In the genomic region with DNA sequence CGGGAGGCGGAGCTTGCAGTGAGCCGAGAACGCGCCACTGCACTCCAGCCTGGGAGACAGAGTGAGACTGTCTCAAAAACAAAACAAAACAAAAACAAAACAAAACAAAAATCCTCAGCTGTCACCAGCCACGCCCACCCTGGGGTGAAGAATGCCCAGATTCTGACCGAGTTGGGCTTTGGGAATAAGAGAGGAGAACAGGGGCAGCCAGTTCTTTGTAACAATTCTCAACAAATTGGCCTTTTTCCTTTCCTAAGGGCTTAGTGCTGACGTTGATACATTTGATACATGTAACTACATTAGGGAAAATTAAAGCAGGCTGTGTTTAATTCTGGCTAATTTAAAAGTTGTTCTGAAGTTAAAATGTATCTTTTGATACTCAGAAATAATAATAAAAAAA, we compare ENCODE assay signal across 1 cellular context.
TF ChIP-seq lines count a peak whose summit lies in the region.

No MANE protein-coding gene starts in this region.

TF ChIP-seq in SK-N-SH, 30 proteins besides CTCF, POLR2A, EP300 and RAD21 (continued from another document):
- TF ChIP-seq, protein P1, sequence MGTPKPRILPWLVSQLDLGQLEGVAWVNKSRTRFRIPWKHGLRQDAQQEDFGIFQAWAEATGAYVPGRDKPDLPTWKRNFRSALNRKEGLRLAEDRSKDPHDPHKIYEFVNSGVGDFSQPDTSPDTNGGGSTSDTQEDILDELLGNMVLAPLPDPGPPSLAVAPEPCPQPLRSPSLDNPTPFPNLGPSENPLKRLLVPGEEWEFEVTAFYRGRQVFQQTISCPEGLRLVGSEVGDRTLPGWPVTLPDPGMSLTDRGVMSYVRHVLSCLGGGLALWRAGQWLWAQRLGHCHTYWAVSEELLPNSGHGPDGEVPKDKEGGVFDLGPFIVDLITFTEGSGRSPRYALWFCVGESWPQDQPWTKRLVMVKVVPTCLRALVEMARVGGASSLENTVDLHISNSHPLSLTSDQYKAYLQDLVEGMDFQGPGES (IDR thresholded peaks at IDR 0.05; ENCODE audit: low read depth, low read length) = no peak
- TF ChIP-seq RCOR1 (IDR thresholded peaks at IDR 0.05; ENCODE audit: low read length) (no peak), POLR2AphosphoS5 (IDR thresholded peaks at IDR 0.05; ENCODE audit: low read depth, low read length) (no peak), MEF2A (IDR thresholded peaks at IDR 0.05; ENCODE audit: borderline replicate concordance, low read depth) (no peak), NRF1 (IDR thresholded peaks at IDR 0.05; ENCODE audit: low read depth, low read length) (no peak), YY1 (IDR thresholded peaks at IDR 0.05; ENCODE audit: low read depth) (no peak), FOXM1 (IDR thresholded peaks at IDR 0.05; ENCODE audit: low read depth) (no peak), MXI1 (IDR thresholded peaks at IDR 0.05; ENCODE audit: low read depth, low read length) (no peak), CHD2 (IDR thresholded peaks at IDR 0.05; ENCODE audit: low read length, partially characterized antibody) (no peak), RFX5 (IDR thresholded peaks at IDR 0.05; ENCODE audit: low read length) (no peak)
- TF ChIP-seq, protein P2, sequence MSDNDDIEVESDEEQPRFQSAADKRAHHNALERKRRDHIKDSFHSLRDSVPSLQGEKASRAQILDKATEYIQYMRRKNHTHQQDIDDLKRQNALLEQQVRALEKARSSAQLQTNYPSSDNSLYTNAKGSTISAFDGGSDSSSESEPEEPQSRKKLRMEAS (IDR thresholded peaks at IDR 0.05; ENCODE audit: low read depth) = no peak
- TF ChIP-seq, protein P3, sequence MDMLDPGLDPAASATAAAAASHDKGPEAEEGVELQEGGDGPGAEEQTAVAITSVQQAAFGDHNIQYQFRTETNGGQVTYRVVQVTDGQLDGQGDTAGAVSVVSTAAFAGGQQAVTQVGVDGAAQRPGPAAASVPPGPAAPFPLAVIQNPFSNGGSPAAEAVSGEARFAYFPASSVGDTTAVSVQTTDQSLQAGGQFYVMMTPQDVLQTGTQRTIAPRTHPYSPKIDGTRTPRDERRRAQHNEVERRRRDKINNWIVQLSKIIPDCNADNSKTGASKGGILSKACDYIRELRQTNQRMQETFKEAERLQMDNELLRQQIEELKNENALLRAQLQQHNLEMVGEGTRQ (IDR thresholded peaks at IDR 0.05; ENCODE audit: borderline replicate concordance, low read depth, low read length) = no peak
- TF ChIP-seq, protein P4, sequence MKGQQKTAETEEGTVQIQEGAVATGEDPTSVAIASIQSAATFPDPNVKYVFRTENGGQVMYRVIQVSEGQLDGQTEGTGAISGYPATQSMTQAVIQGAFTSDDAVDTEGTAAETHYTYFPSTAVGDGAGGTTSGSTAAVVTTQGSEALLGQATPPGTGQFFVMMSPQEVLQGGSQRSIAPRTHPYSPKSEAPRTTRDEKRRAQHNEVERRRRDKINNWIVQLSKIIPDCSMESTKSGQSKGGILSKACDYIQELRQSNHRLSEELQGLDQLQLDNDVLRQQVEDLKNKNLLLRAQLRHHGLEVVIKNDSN (IDR thresholded peaks at IDR 0.05; ENCODE audit: borderline replicate concordance, low read depth) = no peak
